26 cellular contexts compared by ENCODE assay signal in the genomic region with DNA sequence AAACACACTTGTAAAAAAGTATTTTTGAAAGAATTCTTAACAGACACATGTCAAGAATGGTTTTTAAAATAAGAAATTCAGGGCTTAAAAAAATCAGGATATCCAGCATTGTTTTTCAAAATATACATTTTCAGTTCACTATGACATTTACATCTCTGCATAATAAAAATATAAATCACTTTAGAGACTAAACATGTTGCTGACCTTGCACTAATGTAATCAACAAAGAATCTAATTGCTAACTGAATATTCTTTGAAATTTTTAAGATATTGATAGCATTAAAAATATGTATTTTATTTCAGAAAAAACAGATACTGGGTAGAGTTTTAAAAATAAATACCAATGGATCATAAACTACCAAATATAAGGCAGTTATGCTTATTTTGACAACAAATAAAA. TPM values are rescaled to one million over a fixed set of nuclear protein-coding genes. Genes with fewer than 3 reads are reported as not detected.
DNase-seq lines count a peak whose midpoint lies in the region; ATAC-seq, FAIRE-seq and TF ChIP-seq lines count a peak whose summit lies in the region.
"Had no signal": no experiment of that assay in that cellular context is flagged by ENCODE, and none has a peak within 500 bp of the region (broad histone marks: within the 10 kb centered on the region; RNA-seq: fewer than 3 reads in every experiment).

No MANE protein-coding gene starts in this region.

- H3K27ac ChIP-seq in HepG2 (ENCODE audit: extremely low read length, insufficient read depth, low read length) (no peak overlapping the region), right lobe of liver (no peak overlapping the region), RWPE2 (ENCODE audit: poor library complexity, severe bottlenecking) (peak overlapping the region; percentile 52), kidney (ENCODE audit: low read depth in 2 of 2, low read length in 2 of 2) (no peak overlapping the region), tibial artery (no peak overlapping the region)
- H3K27ac ChIP-seq: 22Rv1; BLaER1 treated with 17β-estradiol and CSF1 and Interleukin-3, amounts not matched to agents 10 nM and 100 nM had no signal

- DNase-seq in HepG2 (ENCODE audit: low spot score) (no peak), right lobe of liver (no peak), RWPE2 (ENCODE audit: low spot score) (no peak), kidney (no peak), omental fat pad (ENCODE audit: low spot score) (no peak), activated gamma-delta T cell treated with Interleukin-2 at 50 U/mL for 16 hours (no peak), tibial artery (no peak)
- DNase-seq: ACHN; AML-193; BE2C; Calu3; CD4-positive, alpha-beta T cell; CD8-positive, alpha-beta memory T cell; DMS53; DMS79 treated with DMSO at 0.1 percent for 48 hours; GF-D8; GOT3; HFFc6 had no signal

- no peak for FAIRE-seq in HepG2 (lab: Jason Lieb, UNC)
- FAIRE-seq in kidney (lab: Jason Lieb, UNC), result peak; percentile 76
- FAIRE-seq: A204.1, GM12891, GM18507, H54 had no signal

- no peak for TF ChIP-seq RAD21 in HepG2 (CRISPR knock-in tag; IDR thresholded peaks at IDR 0.05)

- in situ Hi-C loops in HepG2 (cut with HindIII; ENCODE audit: extremely low pct_ligation_motif_present, low pct_unique_long_range_greater_than_20kb), result no loop called here

- H3K9me3 ChIP-seq in HepG2 (ENCODE audit: low read length) (no peaks in the 10 kb centered on the region), right lobe of liver (no peaks in the 10 kb centered on the region), RWPE2 (ENCODE audit: severe bottlenecking) (no peaks in the 10 kb centered on the region), kidney (ENCODE audit: control insufficient read depth in 1 of 2, low read length in 2 of 2) (no peaks in the 10 kb centered on the region), tibial artery (no peaks in the 10 kb centered on the region)
- H3K9me3 ChIP-seq: BE2C; BLaER1 treated with 17β-estradiol and CSF1 and Interleukin-3, amounts not matched to agents 10 nM and 100 nM; HAP-1 had no signal

- CTCF ChIA-PET in HepG2 (lab: Yijun Ruan, JAX; ENCODE audit: low intra/inter-chr PET ratio, low total read pairs), result no interaction called here

- TF ChIP-seq POLR2A in HepG2 (IDR thresholded peaks at IDR 0.05; ENCODE audit: insufficient read depth in 1 of 2, low read depth in 2 of 2, low read length in 2 of 2), result no peak
- no peak for TF ChIP-seq POLR2A in right lobe of liver (IDR thresholded peaks at IDR 0.05)

- no peaks in the 10 kb centered on the region for H3K79me2 ChIP-seq in HepG2 (ENCODE audit: insufficient read depth, low read length)

- H3K4me1 ChIP-seq in HepG2 (ENCODE audit: insufficient read depth, low read length) (no peaks in the 10 kb centered on the region), right lobe of liver (no peaks in the 10 kb centered on the region), RWPE2 (ENCODE audit: insufficient read depth, poor library complexity, severe bottlenecking) (peaks cover 18% of the 10 kb centered on the region), kidney (ENCODE audit: control insufficient read depth in 1 of 2, insufficient read depth in 1 of 2, low read depth in 1 of 2, low read length in 2 of 2) (no peaks in the 10 kb centered on the region), tibial artery (no peaks in the 10 kb centered on the region)
- H3K4me1 ChIP-seq: BE2C; BLaER1 treated with 17β-estradiol and CSF1 and Interleukin-3, amounts not matched to agents 10 nM and 100 nM had no signal

- no peak overlapping the region for H3K4me2 ChIP-seq in HepG2 (ENCODE audit: low read depth, low read length)
- H3K4me2 ChIP-seq: BLaER1 treated with 17β-estradiol and CSF1 and Interleukin-3, amounts not matched to agents 10 nM and 100 nM had no signal

- ATAC-seq in HepG2 (no peak), right lobe of liver (no peak), RWPE2 (ENCODE audit: low read depth) (no peak), omental fat pad (ENCODE audit: low FRiP score) (no peak)

- TF ChIP-seq CTCF in HepG2 (CRISPR knock-in tag; IDR thresholded peaks at IDR 0.05) (no peak), right lobe of liver (IDR thresholded peaks at IDR 0.05) (no peak), RWPE2 (IDR thresholded peaks at IDR 0.05; ENCODE audit: poor library complexity, severe bottlenecking) (no peak), kidney (IDR thresholded peaks at IDR 0.05; ENCODE audit: borderline replicate concordance, extremely low read depth, insufficient read depth) (no peak), omental fat pad (IDR thresholded peaks at IDR 0.05) (no peak), tibial artery (IDR thresholded peaks at IDR 0.05) (no peak)

- H3K36me3 ChIP-seq in HepG2 (replicated peaks in 1 of 2; ENCODE audit: control insufficient read depth in 1 of 2, insufficient read depth in 2 of 2, low read length in 2 of 2) (no peaks in the 10 kb centered on the region), right lobe of liver (no peaks in the 10 kb centered on the region), RWPE2 (ENCODE audit: low read depth) (no peaks in the 10 kb centered on the region), kidney (ENCODE audit: control insufficient read depth in 1 of 2, insufficient read depth in 2 of 2, low read length in 2 of 2) (no peaks in the 10 kb centered on the region), tibial artery (no peaks in the 10 kb centered on the region)
- H3K36me3 ChIP-seq: BE2C; BLaER1 treated with 17β-estradiol and CSF1 and Interleukin-3, amounts not matched to agents 10 nM and 100 nM; HAP-1 had no signal

- no peak overlapping the region for H2AFZ ChIP-seq in HepG2 (ENCODE audit: low read length)

- TF ChIP-seq EP300 in HepG2 (IDR thresholded peaks at IDR 0.05; ENCODE audit: low read depth in 2 of 2, low read length in 2 of 2), result no peak
- no peak for TF ChIP-seq EP300 in HepG2 (CRISPR knock-in tag; IDR thresholded peaks at IDR 0.05; ENCODE audit: borderline replicate concordance)

- H3K27me3 ChIP-seq in HepG2 (ENCODE audit: control insufficient read depth in 1 of 2, insufficient read depth in 2 of 2, low read length in 2 of 2), result no peaks in the 10 kb centered on the region
- no peaks in the 10 kb centered on the region for H3K27me3 ChIP-seq in right lobe of liver
- no peaks in the 10 kb centered on the region for H3K27me3 ChIP-seq in RWPE2 (ENCODE audit: insufficient read depth, poor library complexity, severe bottlenecking)
- H3K27me3 ChIP-seq in tibial artery, result no peaks in the 10 kb centered on the region
- H3K27me3 ChIP-seq: BE2C had no signal

- intact Hi-C loops in HepG2 (cut with micrococcal nuclease; ENCODE audit: unreplicated experiment), result no loop called here
- intact Hi-C loops in right lobe of liver (cut with DNase I), result no loop called here
- intact Hi-C loops in kidney (cut with DNase I), result no loop called here
- intact Hi-C loops in tibial artery (cut with DNase I; ENCODE audit: low total_unique reads), result no loop called here

- H3K4me3 ChIP-seq in HepG2 (replicated peaks in 1 of 3; ENCODE audit: insufficient read depth in 1 of 3, low read depth in 2 of 3, low read length in 3 of 3) (no peak overlapping the region), right lobe of liver (no peak overlapping the region), RWPE2 (ENCODE audit: severe bottlenecking) (no peak overlapping the region), kidney (ENCODE audit: low read length in 2 of 2) (no peak overlapping the region), tibial artery (no peak overlapping the region)
- H3K4me3 ChIP-seq: BLaER1 treated with 17β-estradiol and CSF1 and Interleukin-3, amounts not matched to agents 10 nM and 100 nM; HAP-1 had no signal

- no peaks in the 10 kb centered on the region for H4K20me1 ChIP-seq in HepG2 (ENCODE audit: insufficient read depth, low read length)
- H4K20me1 ChIP-seq: BLaER1 treated with 17β-estradiol and CSF1 and Interleukin-3, amounts not matched to agents 10 nM and 100 nM had no signal

- BruUV-seq in HepG2 (replicated peaks; lab: Mats Ljungman, UMichigan), result no TSS peak

- H3K9ac ChIP-seq in HepG2 (ENCODE audit: insufficient read depth, low read depth, low read length) (no peak overlapping the region), kidney (ENCODE audit: low read length in 2 of 2) (no peak overlapping the region)
- H3K9ac ChIP-seq: BLaER1 treated with 17β-estradiol and CSF1 and Interleukin-3, amounts not matched to agents 10 nM and 100 nM had no signal

- POLR2A ChIA-PET in HepG2 (lab: Yijun Ruan, JAX), result no interaction called here

TF ChIP-seq in HepG2, 621 proteins besides CTCF, POLR2A, EP300 and RAD21:
- TF ChIP-seq RORA (CRISPR knock-in tag; IDR thresholded peaks at IDR 0.05) (no peak), MAFF (IDR thresholded peaks at IDR 0.05; ENCODE audit: low read depth, low read length) (peak; percentile 17; the same call in 1 of the 2 replicates), MAFK (conservative IDR thresholded peaks at IDR 0.05 in 1 of 2, IDR thresholded peaks at IDR 0.05 in 1 of 2; ENCODE audit: low read length in 2 of 2) (peak; percentile 1 to 55; a peak in 2 of 4 replicates), ZNF7 (CRISPR knock-in tag; IDR thresholded peaks at IDR 0.05) (no peak), KAT8 (CRISPR knock-in tag; IDR thresholded peaks at IDR 0.05) (no peak)

RNA-seq across cellular contexts. Expression of a gene that starts 26.4 kb away (rescaled TPM):
- not detected in 2 replicates for total RNA-seq in HepG2 (2016; rRNA removed; fragmentation: Illumina TruSeq; extraction: Trizol)
- not detected in 2 replicates for total RNA-seq in HepG2 (2016; cell fraction: cytosol; rRNA removed; fragmentation: Illumina TruSeq; extraction: Trizol; ENCODE audit: low read depth)
- total RNA-seq in HepG2 (2016; cell fraction: insoluble cytoplasmic fraction; rRNA removed; fragmentation: Illumina TruSeq; extraction: Trizol), result not detected in 2 replicates
- not detected in 2 replicates for total RNA-seq in HepG2 (2016; cell fraction: membrane; rRNA removed; fragmentation: Illumina TruSeq; extraction: Trizol)
- total RNA-seq in HepG2 (2016; cell fraction: nucleus; rRNA removed; fragmentation: Illumina TruSeq; extraction: Trizol), result not detected in 2 replicates
- polyA plus RNA-seq in HepG2 (2011; rRNA removed), result not detected in 2 replicates
- polyA plus RNA-seq in HepG2 (2011; cell fraction: cytosol; rRNA removed), result not detected in 2 replicates
- polyA plus RNA-seq in HepG2 (2011; cell fraction: nucleus; rRNA removed), result not detected in 2 replicates
- not detected in 2 replicates for polyA plus RNA-seq in HepG2 (2012)
- polyA plus RNA-seq in HepG2 (2016; cell fraction: cytosol; fragmentation: Illumina TruSeq; extraction: Trizol; ENCODE audit: low read depth), result not detected in 2 replicates
- not detected in 2 replicates for polyA plus RNA-seq in HepG2 (2016; cell fraction: insoluble cytoplasmic fraction; fragmentation: Illumina TruSeq; extraction: Trizol; ENCODE audit: low read depth)
- not detected in 2 replicates for polyA plus RNA-seq in HepG2 (2016; cell fraction: membrane; fragmentation: Illumina TruSeq; extraction: Trizol; ENCODE audit: low read depth)
- not detected in 2 replicates for polyA plus RNA-seq in HepG2 (2016; cell fraction: nucleus; fragmentation: Illumina TruSeq; extraction: Trizol; ENCODE audit: insufficient read depth, low read depth)
- not detected in 2 replicates for polyA minus RNA-seq in HepG2 (2011; rRNA and poly(A)+ RNA removed; ENCODE audit: low replicate concordance)
- polyA minus RNA-seq in HepG2 (2011; cell fraction: cytosol; rRNA and poly(A)+ RNA removed), result not detected in 2 replicates
- not detected in 2 replicates for polyA minus RNA-seq in HepG2 (2011; cell fraction: nucleus; rRNA and poly(A)+ RNA removed)
- under 1 TPM; 0.12 to 0.88 (median 0.68) TPM for total RNA-seq in right lobe of liver
- 12.1 TPM for total RNA-seq in kidney
- 4.7 TPM for polyA plus RNA-seq in kidney (ENCODE audit: insufficient read depth, low read depth, low replicate concordance)
- total RNA-seq in omental fat pad, result 1 to 10 TPM in 1 of 4 donors, under 1 TPM in 3; 0.69 to 1.8 (median 0.81) TPM
- total RNA-seq: CD4-positive, alpha-beta T cell had no signal
- polyA plus RNA-seq: CD14-positive monocyte; CD8-positive, alpha-beta memory T cell had no signal
